15 cellular contexts compared by ENCODE assay signal in the genomic region with DNA sequence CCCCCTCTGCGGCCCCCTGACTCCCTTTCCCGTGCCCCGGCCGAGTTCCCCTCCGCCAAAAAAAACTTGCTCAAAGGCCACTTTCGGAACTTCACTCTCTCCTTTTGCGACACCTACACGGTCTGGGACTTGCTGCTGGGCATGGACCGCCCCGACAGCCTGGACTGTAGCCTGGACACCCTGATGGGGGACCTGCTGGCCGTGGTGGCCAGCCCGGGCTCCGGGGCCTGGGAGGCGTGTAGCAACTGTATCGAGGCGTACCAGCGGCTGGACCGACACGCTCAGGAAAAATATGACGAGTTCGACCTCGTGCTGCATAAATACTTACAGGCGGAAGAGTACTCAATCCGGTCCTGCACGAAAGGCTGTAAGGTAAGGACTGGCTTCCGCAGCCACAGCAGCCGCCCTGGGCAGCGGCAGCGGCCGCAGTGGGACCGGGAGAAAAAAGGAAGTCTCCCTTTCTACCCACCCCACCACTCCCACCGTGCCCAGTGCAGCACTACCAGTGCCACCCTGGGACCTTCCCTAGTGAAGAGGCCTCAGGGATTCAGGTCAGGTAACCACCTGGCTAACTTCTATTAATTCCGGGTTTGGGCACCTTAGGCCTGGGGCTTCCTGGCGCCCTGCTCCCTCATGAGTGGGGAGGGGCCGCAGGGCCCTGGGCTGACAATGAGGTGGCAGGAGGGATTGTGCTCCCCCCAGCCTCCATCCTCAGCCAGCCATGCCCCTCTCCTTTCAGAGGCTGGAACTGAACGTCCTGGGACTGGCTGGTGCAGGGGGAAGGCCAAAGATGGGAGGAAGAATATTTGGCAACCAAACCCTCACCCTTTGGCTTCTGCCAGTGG. TPM values are rescaled to one million over a fixed set of nuclear protein-coding genes. Genes with fewer than 3 reads are reported as not detected.
DNase-seq lines count a peak whose midpoint lies in the region; ATAC-seq and TF ChIP-seq lines count a peak whose summit lies in the region.
"Had no signal": no experiment of that assay in that cellular context is flagged by ENCODE, and none has a peak within 500 bp of the region (broad histone marks: within the 10 kb centered on the region; RNA-seq: fewer than 3 reads in every experiment).

No MANE protein-coding gene starts in this region.

- WGBS in heart left ventricle, 4 donors, result 15 to 76% (median 44%) methylated on average over 23 to 36 of the region's 36 CpGs

- H3K9me3 Mint-ChIP-seq in WTC11, result no peaks in the 10 kb centered on the region

- H3K27ac Mint-ChIP-seq in WTC11, result no peak overlapping the region

- peaks cover 8% of the 10 kb centered on the region for H3K27me3 Mint-ChIP-seq in WTC11 (ENCODE audit: low read depth)

- H3K9me3 ChIP-seq in heart left ventricle (no peaks in the 10 kb centered on the region), osteoblast (ENCODE audit: low read depth, low read length) (no peaks in the 10 kb centered on the region)
- H3K9me3 ChIP-seq: A549 had no signal

- POLR2A ChIA-PET in WTC11 (lab: Charles Lee), result no interaction called here

- TF ChIP-seq POLR2A in heart left ventricle (IDR thresholded peaks at IDR 0.05), result no peak

- no peaks in the 10 kb centered on the region for H4K20me1 ChIP-seq in osteoblast (ENCODE audit: insufficient read depth, low read length)

- H3K36me3 ChIP-seq in heart left ventricle (no peaks in the 10 kb centered on the region), osteoblast (ENCODE audit: insufficient read depth, low read length) (no peaks in the 10 kb centered on the region)

- peak; percentile 13 for DNase-seq in NCI-H82 (lab: John Stamatoyannopoulos, UW)
- no peak for DNase-seq in NCI-H82 treated with DMSO at 0.1 percent for 48 hours (lab: John Stamatoyannopoulos, UW; ENCODE audit: unreplicated experiment)
- no peak for DNase-seq in WTC11 (ENCODE audit: low spot score)
- no peak for DNase-seq in heart left ventricle
- DNase-seq in osteoblast (ENCODE audit: insufficient read length, low spot score, missing footprints), result peak; percentile 79
- no peak for DNase-seq in NCI-H1694 treated with DMSO at 0.1 percent for 48 hours (lab: John Stamatoyannopoulos, UW)
- DNase-seq in superior temporal gyrus (ENCODE audit: extremely low spot score), result no peak
- DNase-seq: activated CD4-positive, alpha-beta T cell treated with anti-CD3 and anti-CD28 coated beads for 1 hour; amniotic stem cell; GDM1; NCI-H2171 treated with DMSO at 0.1 percent for 48 hours had no signal

- H3K36me3 Mint-ChIP-seq in WTC11, result peaks cover 2% of the 10 kb centered on the region

- no peaks in the 10 kb centered on the region for H3K79me2 ChIP-seq in osteoblast (ENCODE audit: insufficient read depth, low read length)

- ATAC-seq in WTC11 (no peak), heart left ventricle (peak in 2 of 4 donors; percentile 33 to 66), GM18873 (IDR thresholded peaks at IDR 0.05; ENCODE audit: low FRiP score, unreplicated experiment) (no peak)
- ATAC-seq: A549, esophagus mucosa had no signal

- peaks cover 20% of the 10 kb centered on the region for H3K4me1 Mint-ChIP-seq in WTC11

- CTCF ChIA-PET in WTC11 (lab: Charles Lee), result interaction anchor here (0.9 to 1.0 kb wide), 3 partner anchors 13 to 592 kb away, joined by 3 to 4 read pairs (median 3); no protein-coding TSS in a partner anchor

- H3K4me2 ChIP-seq in osteoblast (ENCODE audit: insufficient read depth, low read length), result no peak overlapping the region

- H3K27ac ChIP-seq in heart left ventricle, result peak overlapping the region in 4 of 12 donors; percentile 18 to 71 (median 36)
- no peak overlapping the region for H3K27ac ChIP-seq in osteoblast (ENCODE audit: low read depth, low read length)

- peak overlapping the region; percentile 80 for H3K4me3 Mint-ChIP-seq in WTC11

- TF ChIP-seq CTCF in WTC11 (IDR thresholded peaks at IDR 0.05) (no peak), heart left ventricle (IDR thresholded peaks at IDR 0.05) (no peak), osteoblast (IDR thresholded peaks at IDR 0.05; ENCODE audit: extremely low read depth, low read depth, low read length) (no peak)

- intact Hi-C loops in heart left ventricle (cut with DNase I), result loop anchor here in 1 of 10 donors (10.0 kb wide), 1 partner anchor 259 kb away; no protein-coding TSS in a partner anchor

- no peak overlapping the region for H2AFZ ChIP-seq in osteoblast (ENCODE audit: low read length)

- peak overlapping the region in 10 of 12 donors; percentile 13 to 64 (median 47) for H3K4me3 ChIP-seq in heart left ventricle
- H3K4me3 ChIP-seq in osteoblast (ENCODE audit: insufficient read depth, low read length), result no peak overlapping the region

- H3K27me3 ChIP-seq in heart left ventricle (peaks cover 0 to 46% (median 0%) of the 10 kb centered on the region in 9 donors), osteoblast (ENCODE audit: insufficient read depth, low read length) (peaks cover 14% of the 10 kb centered on the region)

- H3K4me1 ChIP-seq in heart left ventricle (peaks cover 0 to 13% (median 0%) of the 10 kb centered on the region in 12 donors), osteoblast (ENCODE audit: insufficient read depth, low read length) (no peaks in the 10 kb centered on the region)
- H3K4me1 ChIP-seq: A549 had no signal

TF ChIP-seq in WTC11, 78 proteins besides CTCF, POLR2A, EP300 and RAD21 (continues in another document):
- TF ChIP-seq GABPB1 (CRISPR knock-in tag; IDR thresholded peaks at IDR 0.05), result no peak
- no peak for TF ChIP-seq FOXP1 (CRISPR knock-in tag; IDR thresholded peaks at IDR 0.05; ENCODE audit: borderline replicate concordance)
- TF ChIP-seq, protein P1, sequence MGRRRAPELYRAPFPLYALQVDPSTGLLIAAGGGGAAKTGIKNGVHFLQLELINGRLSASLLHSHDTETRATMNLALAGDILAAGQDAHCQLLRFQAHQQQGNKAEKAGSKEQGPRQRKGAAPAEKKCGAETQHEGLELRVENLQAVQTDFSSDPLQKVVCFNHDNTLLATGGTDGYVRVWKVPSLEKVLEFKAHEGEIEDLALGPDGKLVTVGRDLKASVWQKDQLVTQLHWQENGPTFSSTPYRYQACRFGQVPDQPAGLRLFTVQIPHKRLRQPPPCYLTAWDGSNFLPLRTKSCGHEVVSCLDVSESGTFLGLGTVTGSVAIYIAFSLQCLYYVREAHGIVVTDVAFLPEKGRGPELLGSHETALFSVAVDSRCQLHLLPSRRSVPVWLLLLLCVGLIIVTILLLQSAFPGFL (CRISPR knock-in tag; IDR thresholded peaks at IDR 0.05; ENCODE audit: borderline replicate concordance), result no peak
- TF ChIP-seq, protein P2, sequence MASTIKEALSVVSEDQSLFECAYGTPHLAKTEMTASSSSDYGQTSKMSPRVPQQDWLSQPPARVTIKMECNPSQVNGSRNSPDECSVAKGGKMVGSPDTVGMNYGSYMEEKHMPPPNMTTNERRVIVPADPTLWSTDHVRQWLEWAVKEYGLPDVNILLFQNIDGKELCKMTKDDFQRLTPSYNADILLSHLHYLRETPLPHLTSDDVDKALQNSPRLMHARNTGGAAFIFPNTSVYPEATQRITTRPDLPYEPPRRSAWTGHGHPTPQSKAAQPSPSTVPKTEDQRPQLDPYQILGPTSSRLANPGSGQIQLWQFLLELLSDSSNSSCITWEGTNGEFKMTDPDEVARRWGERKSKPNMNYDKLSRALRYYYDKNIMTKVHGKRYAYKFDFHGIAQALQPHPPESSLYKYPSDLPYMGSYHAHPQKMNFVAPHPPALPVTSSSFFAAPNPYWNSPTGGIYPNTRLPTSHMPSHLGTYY (CRISPR knock-in tag; IDR thresholded peaks at IDR 0.05), result no peak
- TF ChIP-seq, protein P3, sequence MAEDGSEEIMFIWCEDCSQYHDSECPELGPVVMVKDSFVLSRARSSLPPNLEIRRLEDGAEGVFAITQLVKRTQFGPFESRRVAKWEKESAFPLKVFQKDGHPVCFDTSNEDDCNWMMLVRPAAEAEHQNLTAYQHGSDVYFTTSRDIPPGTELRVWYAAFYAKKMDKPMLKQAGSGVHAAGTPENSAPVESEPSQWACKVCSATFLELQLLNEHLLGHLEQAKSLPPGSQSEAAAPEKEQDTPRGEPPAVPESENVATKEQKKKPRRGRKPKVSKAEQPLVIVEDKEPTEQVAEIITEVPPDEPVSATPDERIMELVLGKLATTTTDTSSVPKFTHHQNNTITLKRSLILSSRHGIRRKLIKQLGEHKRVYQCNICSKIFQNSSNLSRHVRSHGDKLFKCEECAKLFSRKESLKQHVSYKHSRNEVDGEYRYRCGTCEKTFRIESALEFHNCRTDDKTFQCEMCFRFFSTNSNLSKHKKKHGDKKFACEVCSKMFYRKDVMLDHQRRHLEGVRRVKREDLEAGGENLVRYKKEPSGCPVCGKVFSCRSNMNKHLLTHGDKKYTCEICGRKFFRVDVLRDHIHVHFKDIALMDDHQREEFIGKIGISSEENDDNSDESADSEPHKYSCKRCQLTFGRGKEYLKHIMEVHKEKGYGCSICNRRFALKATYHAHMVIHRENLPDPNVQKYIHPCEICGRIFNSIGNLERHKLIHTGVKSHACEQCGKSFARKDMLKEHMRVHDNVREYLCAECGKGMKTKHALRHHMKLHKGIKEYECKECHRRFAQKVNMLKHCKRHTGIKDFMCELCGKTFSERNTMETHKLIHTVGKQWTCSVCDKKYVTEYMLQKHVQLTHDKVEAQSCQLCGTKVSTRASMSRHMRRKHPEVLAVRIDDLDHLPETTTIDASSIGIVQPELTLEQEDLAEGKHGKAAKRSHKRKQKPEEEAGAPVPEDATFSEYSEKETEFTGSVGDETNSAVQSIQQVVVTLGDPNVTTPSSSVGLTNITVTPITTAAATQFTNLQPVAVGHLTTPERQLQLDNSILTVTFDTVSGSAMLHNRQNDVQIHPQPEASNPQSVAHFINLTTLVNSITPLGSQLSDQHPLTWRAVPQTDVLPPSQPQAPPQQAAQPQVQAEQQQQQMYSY (CRISPR knock-in tag; IDR thresholded peaks at IDR 0.05), result no peak
- no peak for TF ChIP-seq ZNF121 (CRISPR knock-in tag; IDR thresholded peaks at IDR 0.05)
- no peak for TF ChIP-seq TCF7 (CRISPR knock-in tag; IDR thresholded peaks at IDR 0.05; ENCODE audit: low read depth)
- TF ChIP-seq SP1 (CRISPR knock-in tag; conservative IDR thresholded peaks at IDR 0.05), result no peak
- TF ChIP-seq, protein P4, sequence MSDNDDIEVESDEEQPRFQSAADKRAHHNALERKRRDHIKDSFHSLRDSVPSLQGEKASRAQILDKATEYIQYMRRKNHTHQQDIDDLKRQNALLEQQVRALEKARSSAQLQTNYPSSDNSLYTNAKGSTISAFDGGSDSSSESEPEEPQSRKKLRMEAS (CRISPR knock-in tag; IDR thresholded peaks at IDR 0.05), result no peak
- no peak for TF ChIP-seq RELA (CRISPR knock-in tag; IDR thresholded peaks at IDR 0.05; ENCODE audit: borderline replicate concordance)
- TF ChIP-seq MYBL2 (CRISPR knock-in tag; IDR thresholded peaks at IDR 0.05), result no peak

RNA-seq across cellular contexts. Expression of a gene that starts 1.9 kb away (rescaled TPM):
- total RNA-seq in WTC11 (2021) (13.1 to 14.0 TPM (median 13.7 TPM) in 3 replicates), heart left ventricle (10 to 100 TPM in 6 of 9 donors, 1 to 10 TPM in 3; 6.0 to 60.5 (median 18.0) TPM), osteoblast (not detected in 2 replicates)
- 10 to 100 TPM in 1 of 2 donors, 1 to 10 TPM in 1; 1.5 to 41.6 TPM for polyA plus RNA-seq in heart left ventricle
- total RNA-seq: pulmonary artery endothelial cell had no signal

Comparison
In these comparisons a context has a peak if more than half of its experiments do, and no peak if none do; other contexts are left out.
1. DNase-seq: peak in NCI-H82 (single experiment) and osteoblast (single experiment); none in NCI-H82 treated with DMSO at 0.1 percent for 48 hours (single experiment), WTC11 (single experiment), heart left ventricle (0 of 5), NCI-H1694 treated with DMSO at 0.1 percent for 48 hours (single experiment) and superior temporal gyrus (single experiment).